8 cellular contexts compared by ENCODE assay signal in the genomic region with DNA sequence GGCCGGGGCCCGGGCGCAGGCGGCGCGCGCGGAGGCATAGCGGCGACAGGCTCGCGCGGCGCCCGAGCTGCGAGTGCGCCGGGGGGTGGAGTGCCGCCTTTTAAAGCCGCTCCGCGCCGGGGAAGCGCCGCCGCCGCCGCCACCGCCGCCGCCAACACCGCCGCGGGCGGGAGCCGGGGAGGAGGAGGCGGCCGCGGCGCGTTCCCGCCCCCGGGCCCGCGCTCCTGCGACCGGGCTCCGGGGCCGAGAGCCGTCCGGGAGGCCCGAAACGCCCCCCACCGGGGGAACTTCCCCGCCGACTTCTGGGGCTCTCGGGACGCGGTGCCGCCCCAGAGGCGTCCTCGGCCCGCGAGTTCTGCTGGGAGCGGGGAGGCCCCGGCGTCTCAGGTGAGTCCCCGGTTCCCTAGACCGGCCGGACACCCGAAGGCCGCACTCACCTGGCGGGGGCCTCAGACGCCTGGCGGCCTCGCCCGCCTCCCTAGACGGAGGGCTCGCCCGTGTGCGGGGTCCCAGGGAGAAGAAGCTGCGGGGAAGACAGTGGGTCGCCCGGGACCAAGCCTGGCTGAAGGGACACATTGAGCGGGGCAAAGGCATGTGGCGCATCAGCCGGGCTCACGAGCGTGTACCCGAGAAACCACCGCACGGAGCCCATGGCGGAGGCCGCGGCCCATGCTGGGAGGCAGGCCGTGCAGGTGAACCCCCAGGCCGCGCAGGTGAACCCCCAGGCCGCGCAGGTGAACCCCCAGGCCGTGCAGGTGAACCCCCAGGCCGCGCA. TPM values are rescaled to one million over a fixed set of nuclear protein-coding genes. Genes with fewer than 3 reads are reported as not detected.
DNase-seq lines count a peak whose midpoint lies in the region; ATAC-seq and TF ChIP-seq lines count a peak whose summit lies in the region.

A gene (minus strand): TSS at position 75 of the 775 bp plus-strand sequence. CDS start 37 bp downstream, at position 38.

- no peaks in the 10 kb centered on the region for H3K4me1 ChIP-seq in IMR-90 (ENCODE audit: control insufficient read depth, insufficient read depth, low read length)

- H3K36me3 Mint-ChIP-seq in endothelial cell (ENCODE audit: low read depth, unreplicated experiment): no peaks in the 10 kb centered on the region

- POLR2A ChIA-PET in IMR-90 (lab: Charles Lee; ENCODE audit: unreplicated experiment): no interaction called here

- no peak within 1 kb of the TSS for H2BK15ac ChIP-seq in IMR-90 (ENCODE audit: low read depth, low read length)

- no peak within 1 kb of the TSS for H4K8ac ChIP-seq in IMR-90 (ENCODE audit: low read depth in 2 of 2, low read length in 2 of 2)

- intact Hi-C loops in IMR-90 (cut with micrococcal nuclease): no loop called here

- H4K5ac ChIP-seq in IMR-90 (ENCODE audit: low read depth, low read length): no peak within 1 kb of the TSS

- H3K4me2 ChIP-seq in IMR-90 (ENCODE audit: low read depth, low read length): no peak within 1 kb of the TSS

- no peak within 1 kb of the TSS for H3K56ac ChIP-seq in IMR-90 (ENCODE audit: extremely low read depth, insufficient read depth, low read length)

- no peak within 1 kb of the TSS for H2BK5ac ChIP-seq in IMR-90 (ENCODE audit: low read depth, low read length, poor library complexity, severe bottlenecking)

- no peak within 1 kb of the TSS for H2AFZ ChIP-seq in IMR-90 (replicated peaks; ENCODE audit: low read length, poor library complexity)

- dilution Hi-C loops in IMR-90 (cut with HindIII; ENCODE audit: low sequenced_read_pairs, unreplicated experiment): no loop called here

- no peak within 1 kb of the TSS for H3K27ac Mint-ChIP-seq in endothelial cell (ENCODE audit: unreplicated experiment)

- H3K9me3 Mint-ChIP-seq in endothelial cell (ENCODE audit: unreplicated experiment): no peaks in the 10 kb centered on the region

- H3K4me1 Mint-ChIP-seq in endothelial cell (ENCODE audit: unreplicated experiment): no peaks in the 10 kb centered on the region

- H3K9me1 ChIP-seq in IMR-90 (ENCODE audit: insufficient read depth, low read length): no peaks in the 10 kb centered on the region

- H3K9me3 ChIP-seq in IMR-90 (ENCODE audit: control insufficient read depth, insufficient read depth, low read length): no peaks in the 10 kb centered on the region

- no peak within 1 kb of the TSS for H2AK5ac ChIP-seq in IMR-90 (ENCODE audit: low read depth, low read length)

- H3K23ac ChIP-seq in IMR-90 (ENCODE audit: low read depth, low read length): no peak within 1 kb of the TSS

- no peak within 1 kb of the TSS for H2BK120ac ChIP-seq in IMR-90 (ENCODE audit: low read depth, low read length)

- H3K18ac ChIP-seq in IMR-90 (ENCODE audit: low read depth, low read length): no peak within 1 kb of the TSS

- peaks cover 64% of the 10 kb centered on the region for H3K27me3 ChIP-seq in IMR-90 (ENCODE audit: control insufficient read depth, insufficient read depth, low read length)

- no peak for TF ChIP-seq POLR2A in IMR-90 (IDR thresholded peaks at IDR 0.05; ENCODE audit: low read depth, low read length)

- no peak within 1 kb of the TSS for H3K4ac ChIP-seq in IMR-90 (ENCODE audit: low read depth, low read length)

- no peaks in the 10 kb centered on the region for H3K79me1 ChIP-seq in IMR-90 (ENCODE audit: low read depth in 1 of 2, low read length in 2 of 2)

- no peaks in the 10 kb centered on the region for H4K20me1 ChIP-seq in IMR-90 (ENCODE audit: insufficient read depth, low read length)

- H3K9ac ChIP-seq in IMR-90 (ENCODE audit: low read depth, low read length): no peak within 1 kb of the TSS

- TF ChIP-seq CTCF in IMR-90 (conservative IDR thresholded peaks at IDR 0.05; ENCODE audit: low read depth, low read length) (no peak), endothelial cell (IDR thresholded peaks at IDR 0.05; ENCODE audit: unreplicated experiment) (no peak)

- TF ChIP-seq RAD21 in IMR-90 (IDR thresholded peaks at IDR 0.05; ENCODE audit: low read length): no peak

- H2AK9ac ChIP-seq in IMR-90 (replicated peaks; ENCODE audit: low read depth, low read length, poor library complexity): no peak within 1 kb of the TSS

- H2BK20ac ChIP-seq in IMR-90 (ENCODE audit: low read depth, low read length): no peak within 1 kb of the TSS

- no peak within 1 kb of the TSS for H3K27ac ChIP-seq in IMR-90 (ENCODE audit: insufficient read depth, low read length)

- no peaks in the 10 kb centered on the region for H3K36me3 ChIP-seq in IMR-90 (ENCODE audit: control insufficient read depth, insufficient read depth, low read length)

- no peak within 1 kb of the TSS for H4K91ac ChIP-seq in IMR-90 (ENCODE audit: insufficient read depth, low read depth, low read length)

- no peak within 1 kb of the TSS for H3K4me3 ChIP-seq in IMR-90 (ENCODE audit: insufficient read depth, low read depth, low read length)

- ATAC-seq in IMR-90 (ENCODE audit: low read depth) (peak; percentile 60), GM21367 (IDR thresholded peaks at IDR 0.05; ENCODE audit: unreplicated experiment) (no peak), GM19452 (IDR thresholded peaks at IDR 0.05; ENCODE audit: unreplicated experiment) (no peak)

- no peak within 1 kb of the TSS for H3K14ac ChIP-seq in IMR-90 (replicated peaks; ENCODE audit: low read depth, low read length)

- DNase-seq in COR-L47 (lab: John Stamatoyannopoulos, UW) (peak; percentile 33), IMR-90 (no peak), endothelial cell (ENCODE audit: low spot score) (no peak), mucosa of gallbladder (ENCODE audit: low spot score) (no peak), NK-92 (lab: John Stamatoyannopoulos, UW; ENCODE audit: unreplicated experiment) (no peak), AML-193 (lab: John Stamatoyannopoulos, UW) (no peak)

- peaks cover 24% of the 10 kb centered on the region for H3K27me3 Mint-ChIP-seq in endothelial cell (ENCODE audit: unreplicated experiment)

- CTCF ChIA-PET in IMR-90 (lab: Yijun Ruan, JAX): no interaction called here

- 36% methylated on average over 40 of the region's 103 CpGs; no CpG with 5 or more reads in 1 of the 2 experiments for WGBS in IMR-90 (ENCODE audit: extremely low coverage in 2 of 2, insufficient read length in 1 of 2), 2 experiments

- peak within 1 kb of the TSS; percentile 83 for H3K4me3 Mint-ChIP-seq in endothelial cell (ENCODE audit: unreplicated experiment)

- in situ Hi-C loops in IMR-90 (cut with MboI; ENCODE audit: low sequenced_read_pairs): no loop called here

- BruUV-seq in IMR-90 (replicated peaks; lab: Mats Ljungman, UMichigan): no TSS peak

TF ChIP-seq in IMR-90, 13 proteins besides CTCF, POLR2A, EP300 and RAD21:
- TF ChIP-seq RCOR1 (IDR thresholded peaks at IDR 0.05; ENCODE audit: insufficient replicate concordance, low read length): no peak
- TF ChIP-seq MAZ (IDR thresholded peaks at IDR 0.05; ENCODE audit: borderline replicate concordance, low read depth, low read length): no peak

RNA-seq across cellular contexts. Expression of the gene that starts here (rescaled TPM):
- total RNA-seq in IMR-90 (2012; rRNA removed) (not detected in 2 replicates), endothelial cell (ENCODE audit: unreplicated experiment) (0.13 TPM), mucosa of gallbladder (15.0 TPM)
- not detected in 2 replicates for polyA plus RNA-seq in IMR-90 (2012; rRNA removed)
- polyA plus RNA-seq in IMR-90 (2012; cell fraction: cytosol; rRNA removed): not detected in 2 replicates
- polyA plus RNA-seq in IMR-90 (2012; cell fraction: nucleus; rRNA removed; ENCODE audit: low replicate concordance): not detected in 2 replicates

Comparison
In these comparisons a context has a peak if more than half of its experiments do, and no peak if none do; other contexts are left out.
1. RNA of the gene that starts here (total RNA-seq): 15.0 TPM in mucosa of gallbladder (single experiment); 0.13 TPM in endothelial cell (single experiment) and not detected in IMR-90; every median in the first group is over 10 times any median in the second.
2. Peak in ATAC-seq in IMR-90; RNA of the gene not detected or under 1 TPM.